In the genomic region with DNA sequence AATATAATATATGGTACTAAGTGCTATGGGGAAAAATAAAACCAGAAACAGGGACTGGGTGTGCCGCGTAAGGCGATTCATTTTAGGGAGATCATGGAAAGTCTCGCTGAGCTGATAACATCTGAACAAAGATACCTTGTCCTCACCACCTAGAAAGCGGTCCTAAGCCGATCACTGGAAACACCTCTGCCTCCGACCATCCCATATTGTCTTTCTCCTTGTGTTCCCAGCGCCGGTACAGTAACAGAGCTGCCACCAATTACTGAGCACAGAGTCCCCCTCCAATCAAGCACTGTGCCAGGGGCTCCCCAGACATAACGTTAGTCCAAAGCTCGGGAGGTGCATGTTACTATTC, we compare ENCODE assay signal across 8 cellular contexts. TPM values are rescaled to one million over a fixed set of nuclear protein-coding genes. Genes with fewer than 3 reads are reported as not detected.
DNase-seq lines count a peak whose midpoint lies in the region; ATAC-seq and TF ChIP-seq lines count a peak whose summit lies in the region.

No MANE protein-coding gene starts in this region.

- H3K36me3 ChIP-seq in breast epithelium (no peaks in the 10 kb centered on the region), uterus (no peaks in the 10 kb centered on the region)

- H3K9me3 ChIP-seq in breast epithelium (no peaks in the 10 kb centered on the region), uterus (no peaks in the 10 kb centered on the region)

- peaks cover 0 to 2% (median 0%) of the 10 kb centered on the region in 3 donors for H3K9me3 Mint-ChIP-seq in IgD-negative memory B cell
- H3K9me3 Mint-ChIP-seq in memory B cell: peaks cover 6% of the 10 kb centered on the region

- H3K27me3 Mint-ChIP-seq in IgD-negative memory B cell (peaks cover 1% of the 10 kb centered on the region), memory B cell (no peaks in the 10 kb centered on the region)

- H3K4me1 Mint-ChIP-seq in IgD-negative memory B cell (peaks cover 12 to 23% (median 14%) of the 10 kb centered on the region in 3 donors), memory B cell (peaks cover 15% of the 10 kb centered on the region)

- H3K4me1 ChIP-seq in breast epithelium: no peaks in the 10 kb centered on the region
- no peaks in the 10 kb centered on the region for H3K4me1 ChIP-seq in uterus

- TF ChIP-seq POLR2A in breast epithelium (IDR thresholded peaks at IDR 0.05): no peak
- no peak for TF ChIP-seq POLR2A in uterus (IDR thresholded peaks at IDR 0.05)

- DNase-seq in NCI-H2171 treated with DMSO at 0.1 percent for 48 hours (lab: John Stamatoyannopoulos, UW): peak; percentile 59
- no peak for DNase-seq in NCI-H2171 (lab: John Stamatoyannopoulos, UW)
- no peak for DNase-seq in breast epithelium (ENCODE audit: low spot score in 2 of 2)
- no peak for DNase-seq in memory B cell (ENCODE audit: low spot score in 2 of 2)
- no peak for DNase-seq in uterus
- DNase-seq in cortex of kidney (lab: John Stamatoyannopoulos, UW): no peak

- ATAC-seq in memory B cell (ENCODE audit: low read depth): no peak
- no peak for ATAC-seq in GM18520 (IDR thresholded peaks at IDR 0.05; ENCODE audit: unreplicated experiment)

- no peaks in the 10 kb centered on the region for H3K27me3 ChIP-seq in breast epithelium
- no peaks in the 10 kb centered on the region for H3K27me3 ChIP-seq in uterus

- peak overlapping the region; percentile 83 to 95 (median 88) for H3K4me3 Mint-ChIP-seq in IgD-negative memory B cell
- peak overlapping the region; percentile 86 for H3K4me3 Mint-ChIP-seq in memory B cell

- TF ChIP-seq CTCF in breast epithelium (IDR thresholded peaks at IDR 0.05): no peak
- no peak for TF ChIP-seq CTCF in uterus (IDR thresholded peaks at IDR 0.05)

- H3K36me3 Mint-ChIP-seq in IgD-negative memory B cell: peaks cover 7% of the 10 kb centered on the region
- peaks cover 5% of the 10 kb centered on the region for H3K36me3 Mint-ChIP-seq in memory B cell

- intact Hi-C loops in breast epithelium (cut with DNase I; ENCODE audit: low total_unique reads) (no loop called here), uterus (cut with DNase I; ENCODE audit: low total_unique reads) (no loop called here)

- H3K27ac Mint-ChIP-seq in IgD-negative memory B cell (peak overlapping the region; percentile 7 to 91 (median 34)), memory B cell (peak overlapping the region; percentile 24)

- H3K27ac ChIP-seq in breast epithelium: no peak overlapping the region
- peak overlapping the region; percentile 39 to 58 for H3K27ac ChIP-seq in uterus

- H3K4me3 ChIP-seq in breast epithelium (peak overlapping the region; percentile 75 to 91 (median 86)), uterus (peak overlapping the region; percentile 71 to 77)

RNA-seq across cellular contexts. Expression of a gene that starts 0.7 kb away (rescaled TPM):
- 10.8 TPM for polyA plus RNA-seq in IgD-negative memory B cell
- total RNA-seq in breast epithelium (10 to 100 TPM in 1 of 3 donors, 1 to 10 TPM in 2; 7.9 to 11.1 (median 8.6) TPM), uterus (10 to 100 TPM in 3 of 4 donors, 1 to 10 TPM in 1; 5.3 to 28.5 (median 16.3) TPM)

RNA-seq across cellular contexts. Expression of a gene that starts 33.1 kb away (rescaled TPM):
- polyA plus RNA-seq in IgD-negative memory B cell: 13.3 TPM
- total RNA-seq in breast epithelium: 10 to 100 TPM; 12.6 to 15.7 (median 15.7) TPM
- total RNA-seq in uterus: 10 to 100 TPM in 2 of 4 donors, 1 to 10 TPM in 2; 2.3 to 35.5 (median 19.3) TPM

Comparison
In these comparisons a context has a peak if more than half of its experiments do, and no peak if none do; other contexts are left out.
1. H3K27ac ChIP-seq: peak in uterus (2 of 2); none in breast epithelium (0 of 2).